26 cellular contexts compared by ENCODE assay signal in the genomic region with DNA sequence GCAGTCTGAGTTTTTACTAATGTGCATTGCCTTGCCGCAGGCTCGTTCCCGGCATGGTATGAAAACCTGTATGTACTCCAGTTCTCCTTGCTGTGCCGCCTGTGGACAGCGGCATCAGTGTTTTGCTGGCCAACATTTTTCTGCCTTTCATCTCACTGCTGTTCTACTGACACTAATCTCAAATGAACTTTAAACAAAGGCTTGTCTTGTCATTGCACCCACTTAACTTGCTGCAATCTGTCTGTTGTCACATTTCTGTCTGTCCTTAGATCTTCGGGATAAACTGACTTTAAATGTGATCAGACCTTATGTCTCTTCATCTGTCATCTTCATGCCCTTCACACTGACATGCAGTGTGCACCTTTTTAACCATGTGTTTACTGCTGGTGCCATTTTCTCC.
DNase-seq lines count a peak whose midpoint lies in the region; ATAC-seq, FAIRE-seq and TF ChIP-seq lines count a peak whose summit lies in the region.
"Had no signal": no experiment of that assay in that cellular context is flagged by ENCODE, and none has a peak within 500 bp of the region (broad histone marks: within the 10 kb centered on the region; RNA-seq: fewer than 3 reads in every experiment).

No MANE protein-coding gene starts in this region.

- no peak overlapping the region for H3K4me2 ChIP-seq in parathyroid adenoma (ENCODE audit: low read length)

- no peaks in the 10 kb centered on the region for H3K9me3 ChIP-seq in parathyroid adenoma (ENCODE audit: control insufficient read depth, low read length)
- H3K9me3 ChIP-seq: suprapubic skin, uterus had no signal

- H3K9ac ChIP-seq in parathyroid adenoma, result no peak overlapping the region

- no peak overlapping the region for H3K27ac ChIP-seq in parathyroid adenoma
- H3K27ac ChIP-seq: epithelial cell of prostate, suprapubic skin, uterus had no signal

- no peaks in the 10 kb centered on the region for H3K36me3 ChIP-seq in parathyroid adenoma (ENCODE audit: control insufficient read depth, insufficient read depth, low read length)
- H3K36me3 ChIP-seq: suprapubic skin, uterus had no signal

- H3K4me1 ChIP-seq in parathyroid adenoma, result no peaks in the 10 kb centered on the region
- H3K4me1 ChIP-seq: suprapubic skin, uterus had no signal

- DNase-seq in COLO829 (ENCODE audit: low spot score), result peak; percentile 50
- peak; percentile 56 for DNase-seq in NCI-H1694 treated with DMSO at 0.1 percent for 48 hours (lab: John Stamatoyannopoulos, UW)
- no peak for DNase-seq in H54 (ENCODE audit: insufficient read length, low spot score)
- DNase-seq in NCI-H146 (lab: John Stamatoyannopoulos, UW), result no peak
- DNase-seq: activated CD8-positive, alpha-beta memory T cell treated with anti-CD3 and anti-CD28 coated beads for 24 hours; activated gamma-delta T cell treated with Interleukin-2 at 50 U/mL for 16 hours; activated naive CD8-positive, alpha-beta T cell treated with anti-CD3 and anti-CD28 coated beads, Interleukin-2, amount 50 U/mL, for 24 hours; activated T-cell treated with anti-CD3 and anti-CD28 coated beads, Interleukin-2, amount 50 U/mL, for 1 hour; CD4-positive, alpha-beta T cell; immature natural killer cell; naive thymus-derived CD8-positive, alpha-beta T cell; NCI-H1048; NCI-H2081; NK-92 treated with Interleukin-12 subunit alpha and Interleukin-12 subunit beta, amount 100 ng/mL, for 24 hours; SHP77 treated with DMSO at 0.1 percent for 48 hours; T-helper 1 cell; uterus had no signal

- TF ChIP-seq CTCF in brain (conservative IDR thresholded peaks at IDR 0.05) (no peak), parathyroid adenoma (IDR thresholded peaks at IDR 0.05) (no peak)

- H3K36me3 Mint-ChIP-seq in brain, result no peaks in the 10 kb centered on the region
- H3K36me3 Mint-ChIP-seq: immature natural killer cell; mesothelial cell of epicardium; naive thymus-derived CD8-positive, alpha-beta T cell; stimulated activated effector memory CD8-positive, alpha-beta T cell treated with anti-CD3 and anti-CD28 coated beads, Interleukin-12 subunit alpha, Interleukin-12 subunit beta, amount 100 ng/mL, for 72 hours had no signal

- peaks cover 22% of the 10 kb centered on the region for H3K4me1 Mint-ChIP-seq in brain
- H3K4me1 Mint-ChIP-seq: mesothelial cell of epicardium; stimulated activated effector memory CD8-positive, alpha-beta T cell treated with anti-CD3 and anti-CD28 coated beads, Interleukin-12 subunit alpha, Interleukin-12 subunit beta, amount 100 ng/mL, for 72 hours had no signal

- TF ChIP-seq POLR2A in H54 (IDR thresholded peaks at IDR 0.05; ENCODE audit: low read depth, low read length), result no peak

- peaks cover 0 to 19% (median 7%) of the 10 kb centered on the region in 5 experiments for H3K9me3 Mint-ChIP-seq in brain
- H3K9me3 Mint-ChIP-seq: activated naive CD8-positive, alpha-beta T cell treated with anti-CD3 and anti-CD28 coated beads, Interleukin-2, amount 50 U/mL, for 24 hours; immature natural killer cell; stimulated activated effector memory CD8-positive, alpha-beta T cell treated with anti-CD3 and anti-CD28 coated beads, Interleukin-12 subunit alpha, Interleukin-12 subunit beta, amount 100 ng/mL, for 72 hours had no signal

- H3K27me3 ChIP-seq in parathyroid adenoma (ENCODE audit: control insufficient read depth, insufficient read depth, low read length), result no peaks in the 10 kb centered on the region
- H3K27me3 ChIP-seq: suprapubic skin, uterus had no signal

- peak overlapping the region; percentile 14 for H2AFZ ChIP-seq in parathyroid adenoma

- H3K4me3 Mint-ChIP-seq in brain, result peak overlapping the region in 1 of 5 experiments; percentile 5
- H3K4me3 Mint-ChIP-seq: activated naive CD8-positive, alpha-beta T cell treated with anti-CD3 and anti-CD28 coated beads, Interleukin-2, amount 50 U/mL, for 24 hours; CD4-positive, alpha-beta T cell; immature natural killer cell; mesothelial cell of epicardium; naive thymus-derived CD8-positive, alpha-beta T cell; stimulated activated effector memory CD8-positive, alpha-beta T cell treated with anti-CD3 and anti-CD28 coated beads, Interleukin-12 subunit alpha, Interleukin-12 subunit beta, amount 100 ng/mL, for 72 hours had no signal

- H3K79me2 ChIP-seq in parathyroid adenoma, result no peaks in the 10 kb centered on the region

- H3K27ac Mint-ChIP-seq in brain, result peak overlapping the region in 4 of 5 experiments; percentile 21 to 70 (median 48)
- H3K27ac Mint-ChIP-seq: activated naive CD8-positive, alpha-beta T cell treated with anti-CD3 and anti-CD28 coated beads, Interleukin-2, amount 50 U/mL, for 24 hours; CD4-positive, alpha-beta T cell; immature natural killer cell; mesothelial cell of epicardium; naive thymus-derived CD8-positive, alpha-beta T cell; stimulated activated effector memory CD8-positive, alpha-beta T cell treated with anti-CD3 and anti-CD28 coated beads, Interleukin-12 subunit alpha, Interleukin-12 subunit beta, amount 100 ng/mL, for 72 hours had no signal

- FAIRE-seq in H54 (lab: Jason Lieb, UNC), result no peak
- FAIRE-seq: G401.6 had no signal

- ATAC-seq in GM18907 (IDR thresholded peaks at IDR 0.05; ENCODE audit: unreplicated experiment), result no peak
- ATAC-seq: activated naive CD8-positive, alpha-beta T cell treated with anti-CD3 and anti-CD28 coated beads, Interleukin-2, amount 50 U/mL, for 24 hours; left lobe of liver; naive thymus-derived CD8-positive, alpha-beta T cell; stimulated activated effector memory CD8-positive, alpha-beta T cell treated with anti-CD3 and anti-CD28 coated beads, Interleukin-12 subunit alpha, Interleukin-12 subunit beta, amount 100 ng/mL, for 72 hours had no signal

- H3K4me3 ChIP-seq in parathyroid adenoma (ENCODE audit: low read depth, low read length), result no peak overlapping the region
- H3K4me3 ChIP-seq: suprapubic skin, uterus had no signal

- peaks cover 7% of the 10 kb centered on the region for H3K27me3 Mint-ChIP-seq in brain

Comparison
In these comparisons a context has a peak if more than half of its experiments do, and no peak if none do; other contexts are left out.
1. DNase-seq: peak in COLO829 (single experiment) and NCI-H1694 treated with DMSO at 0.1 percent for 48 hours (single experiment); none in H54 (single experiment) and NCI-H146 (single experiment).